In the genomic region with DNA sequence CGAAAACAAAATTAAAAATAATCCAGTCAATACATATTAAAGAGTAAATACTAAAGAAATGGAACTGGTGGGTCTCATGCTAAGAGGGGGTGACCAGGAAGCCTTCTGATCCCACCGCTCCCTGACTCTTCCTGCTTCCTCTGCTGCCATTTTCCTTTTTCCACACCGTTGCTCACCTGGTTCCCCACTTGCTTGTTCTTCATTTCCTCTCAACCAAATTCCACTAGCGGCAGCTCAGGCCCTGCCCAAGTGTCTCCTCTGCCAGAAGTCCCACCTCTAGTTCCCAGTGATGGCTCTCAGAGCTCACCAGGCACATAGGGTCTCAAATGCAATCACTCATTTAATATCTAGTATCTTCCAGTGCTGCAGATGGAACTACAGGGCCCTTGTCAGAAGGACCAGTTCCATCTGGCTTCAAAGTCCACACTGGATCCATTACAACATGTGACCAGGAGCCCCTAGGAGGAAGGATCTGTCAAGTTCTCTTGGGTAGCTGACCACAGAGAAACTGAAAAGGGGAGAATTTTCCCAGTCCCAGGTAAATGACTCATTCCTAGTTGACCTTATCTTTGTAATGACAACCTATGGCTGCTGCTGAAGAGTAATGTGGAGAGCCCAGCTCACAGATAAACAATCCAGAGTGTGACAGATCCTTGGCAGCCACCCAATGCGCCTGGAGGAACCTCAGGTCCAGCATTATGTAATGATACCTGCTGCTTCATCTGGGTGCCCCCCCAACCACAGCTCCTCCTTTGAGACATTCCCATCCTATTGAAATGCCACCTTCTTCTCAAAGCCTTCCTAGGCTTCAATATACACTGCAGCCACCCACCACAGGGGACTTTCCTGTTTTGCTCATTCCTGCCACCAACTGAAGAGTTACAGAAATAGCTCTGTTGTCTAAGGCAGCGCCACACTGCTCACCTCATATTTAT, we compare ENCODE assay signal across 2 cellular contexts.
TF ChIP-seq lines count a peak whose summit lies in the region.

No MANE protein-coding gene starts in this region.

TF ChIP-seq in HCT116, 20 proteins besides CTCF, POLR2A, EP300 and RAD21:
- TF ChIP-seq, protein P1, sequence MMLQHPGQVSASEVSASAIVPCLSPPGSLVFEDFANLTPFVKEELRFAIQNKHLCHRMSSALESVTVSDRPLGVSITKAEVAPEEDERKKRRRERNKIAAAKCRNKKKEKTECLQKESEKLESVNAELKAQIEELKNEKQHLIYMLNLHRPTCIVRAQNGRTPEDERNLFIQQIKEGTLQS (IDR thresholded peaks at IDR 0.05): no peak
- TF ChIP-seq, protein P2, sequence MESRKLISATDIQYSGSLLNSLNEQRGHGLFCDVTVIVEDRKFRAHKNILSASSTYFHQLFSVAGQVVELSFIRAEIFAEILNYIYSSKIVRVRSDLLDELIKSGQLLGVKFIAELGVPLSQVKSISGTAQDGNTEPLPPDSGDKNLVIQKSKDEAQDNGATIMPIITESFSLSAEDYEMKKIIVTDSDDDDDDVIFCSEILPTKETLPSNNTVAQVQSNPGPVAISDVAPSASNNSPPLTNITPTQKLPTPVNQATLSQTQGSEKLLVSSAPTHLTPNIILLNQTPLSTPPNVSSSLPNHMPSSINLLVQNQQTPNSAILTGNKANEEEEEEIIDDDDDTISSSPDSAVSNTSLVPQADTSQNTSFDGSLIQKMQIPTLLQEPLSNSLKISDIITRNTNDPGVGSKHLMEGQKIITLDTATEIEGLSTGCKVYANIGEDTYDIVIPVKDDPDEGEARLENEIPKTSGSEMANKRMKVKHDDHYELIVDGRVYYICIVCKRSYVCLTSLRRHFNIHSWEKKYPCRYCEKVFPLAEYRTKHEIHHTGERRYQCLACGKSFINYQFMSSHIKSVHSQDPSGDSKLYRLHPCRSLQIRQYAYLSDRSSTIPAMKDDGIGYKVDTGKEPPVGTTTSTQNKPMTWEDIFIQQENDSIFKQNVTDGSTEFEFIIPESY (IDR thresholded peaks at IDR 0.05; ENCODE audit: extremely low read depth, insufficient replicate concordance, low read length): no peak
- TF ChIP-seq POLR2AphosphoS5 (IDR thresholded peaks at IDR 0.05; ENCODE audit: low read depth, low read length) (no peak), CEBPB (IDR thresholded peaks at IDR 0.05; ENCODE audit: low read depth) (no peak), EZH2phosphoT487 (IDR thresholded peaks at IDR 0.05; ENCODE audit: borderline replicate concordance) (no peak), FOSL1 (IDR thresholded peaks at IDR 0.05; ENCODE audit: low read depth) (no peak), SRF (IDR thresholded peaks at IDR 0.05; ENCODE audit: low read depth) (no peak), EZH2 (IDR thresholded peaks at IDR 0.05) (no peak)

TF ChIP-seq in GM23338, 12 proteins besides CTCF, POLR2A, EP300 and RAD21:
- TF ChIP-seq ZNF331 (CRISPR knock-in tag; IDR thresholded peaks at IDR 0.05; ENCODE audit: low read depth): no peak
- no peak for TF ChIP-seq EZH2phosphoT487 (IDR thresholded peaks at IDR 0.05; ENCODE audit: unreplicated experiment)
- no peak for TF ChIP-seq ZNF114 (CRISPR knock-in tag; IDR thresholded peaks at IDR 0.05)
- TF ChIP-seq STAT1 (IDR thresholded peaks at IDR 0.05; ENCODE audit: unreplicated experiment): no peak
- TF ChIP-seq NANOG (IDR thresholded peaks at IDR 0.05; ENCODE audit: borderline replicate concordance): no peak
- TF ChIP-seq, protein P3, sequence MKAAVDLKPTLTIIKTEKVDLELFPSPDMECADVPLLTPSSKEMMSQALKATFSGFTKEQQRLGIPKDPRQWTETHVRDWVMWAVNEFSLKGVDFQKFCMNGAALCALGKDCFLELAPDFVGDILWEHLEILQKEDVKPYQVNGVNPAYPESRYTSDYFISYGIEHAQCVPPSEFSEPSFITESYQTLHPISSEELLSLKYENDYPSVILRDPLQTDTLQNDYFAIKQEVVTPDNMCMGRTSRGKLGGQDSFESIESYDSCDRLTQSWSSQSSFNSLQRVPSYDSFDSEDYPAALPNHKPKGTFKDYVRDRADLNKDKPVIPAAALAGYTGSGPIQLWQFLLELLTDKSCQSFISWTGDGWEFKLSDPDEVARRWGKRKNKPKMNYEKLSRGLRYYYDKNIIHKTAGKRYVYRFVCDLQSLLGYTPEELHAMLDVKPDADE (IDR thresholded peaks at IDR 0.05): no peak
- no peak for TF ChIP-seq CREB1 (CRISPR knock-in tag; IDR thresholded peaks at IDR 0.05; ENCODE audit: low read depth)
- TF ChIP-seq POLR2AphosphoS5 (IDR thresholded peaks at IDR 0.05; ENCODE audit: low read depth): no peak
- TF ChIP-seq, protein P4, sequence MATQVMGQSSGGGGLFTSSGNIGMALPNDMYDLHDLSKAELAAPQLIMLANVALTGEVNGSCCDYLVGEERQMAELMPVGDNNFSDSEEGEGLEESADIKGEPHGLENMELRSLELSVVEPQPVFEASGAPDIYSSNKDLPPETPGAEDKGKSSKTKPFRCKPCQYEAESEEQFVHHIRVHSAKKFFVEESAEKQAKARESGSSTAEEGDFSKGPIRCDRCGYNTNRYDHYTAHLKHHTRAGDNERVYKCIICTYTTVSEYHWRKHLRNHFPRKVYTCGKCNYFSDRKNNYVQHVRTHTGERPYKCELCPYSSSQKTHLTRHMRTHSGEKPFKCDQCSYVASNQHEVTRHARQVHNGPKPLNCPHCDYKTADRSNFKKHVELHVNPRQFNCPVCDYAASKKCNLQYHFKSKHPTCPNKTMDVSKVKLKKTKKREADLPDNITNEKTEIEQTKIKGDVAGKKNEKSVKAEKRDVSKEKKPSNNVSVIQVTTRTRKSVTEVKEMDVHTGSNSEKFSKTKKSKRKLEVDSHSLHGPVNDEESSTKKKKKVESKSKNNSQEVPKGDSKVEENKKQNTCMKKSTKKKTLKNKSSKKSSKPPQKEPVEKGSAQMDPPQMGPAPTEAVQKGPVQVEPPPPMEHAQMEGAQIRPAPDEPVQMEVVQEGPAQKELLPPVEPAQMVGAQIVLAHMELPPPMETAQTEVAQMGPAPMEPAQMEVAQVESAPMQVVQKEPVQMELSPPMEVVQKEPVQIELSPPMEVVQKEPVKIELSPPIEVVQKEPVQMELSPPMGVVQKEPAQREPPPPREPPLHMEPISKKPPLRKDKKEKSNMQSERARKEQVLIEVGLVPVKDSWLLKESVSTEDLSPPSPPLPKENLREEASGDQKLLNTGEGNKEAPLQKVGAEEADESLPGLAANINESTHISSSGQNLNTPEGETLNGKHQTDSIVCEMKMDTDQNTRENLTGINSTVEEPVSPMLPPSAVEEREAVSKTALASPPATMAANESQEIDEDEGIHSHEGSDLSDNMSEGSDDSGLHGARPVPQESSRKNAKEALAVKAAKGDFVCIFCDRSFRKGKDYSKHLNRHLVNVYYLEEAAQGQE (IDR thresholded peaks at IDR 0.05; ENCODE audit: unreplicated experiment): no peak
- TF ChIP-seq EZH2 (IDR thresholded peaks at IDR 0.05; ENCODE audit: low read depth, unreplicated experiment): no peak
- TF ChIP-seq, protein P5, sequence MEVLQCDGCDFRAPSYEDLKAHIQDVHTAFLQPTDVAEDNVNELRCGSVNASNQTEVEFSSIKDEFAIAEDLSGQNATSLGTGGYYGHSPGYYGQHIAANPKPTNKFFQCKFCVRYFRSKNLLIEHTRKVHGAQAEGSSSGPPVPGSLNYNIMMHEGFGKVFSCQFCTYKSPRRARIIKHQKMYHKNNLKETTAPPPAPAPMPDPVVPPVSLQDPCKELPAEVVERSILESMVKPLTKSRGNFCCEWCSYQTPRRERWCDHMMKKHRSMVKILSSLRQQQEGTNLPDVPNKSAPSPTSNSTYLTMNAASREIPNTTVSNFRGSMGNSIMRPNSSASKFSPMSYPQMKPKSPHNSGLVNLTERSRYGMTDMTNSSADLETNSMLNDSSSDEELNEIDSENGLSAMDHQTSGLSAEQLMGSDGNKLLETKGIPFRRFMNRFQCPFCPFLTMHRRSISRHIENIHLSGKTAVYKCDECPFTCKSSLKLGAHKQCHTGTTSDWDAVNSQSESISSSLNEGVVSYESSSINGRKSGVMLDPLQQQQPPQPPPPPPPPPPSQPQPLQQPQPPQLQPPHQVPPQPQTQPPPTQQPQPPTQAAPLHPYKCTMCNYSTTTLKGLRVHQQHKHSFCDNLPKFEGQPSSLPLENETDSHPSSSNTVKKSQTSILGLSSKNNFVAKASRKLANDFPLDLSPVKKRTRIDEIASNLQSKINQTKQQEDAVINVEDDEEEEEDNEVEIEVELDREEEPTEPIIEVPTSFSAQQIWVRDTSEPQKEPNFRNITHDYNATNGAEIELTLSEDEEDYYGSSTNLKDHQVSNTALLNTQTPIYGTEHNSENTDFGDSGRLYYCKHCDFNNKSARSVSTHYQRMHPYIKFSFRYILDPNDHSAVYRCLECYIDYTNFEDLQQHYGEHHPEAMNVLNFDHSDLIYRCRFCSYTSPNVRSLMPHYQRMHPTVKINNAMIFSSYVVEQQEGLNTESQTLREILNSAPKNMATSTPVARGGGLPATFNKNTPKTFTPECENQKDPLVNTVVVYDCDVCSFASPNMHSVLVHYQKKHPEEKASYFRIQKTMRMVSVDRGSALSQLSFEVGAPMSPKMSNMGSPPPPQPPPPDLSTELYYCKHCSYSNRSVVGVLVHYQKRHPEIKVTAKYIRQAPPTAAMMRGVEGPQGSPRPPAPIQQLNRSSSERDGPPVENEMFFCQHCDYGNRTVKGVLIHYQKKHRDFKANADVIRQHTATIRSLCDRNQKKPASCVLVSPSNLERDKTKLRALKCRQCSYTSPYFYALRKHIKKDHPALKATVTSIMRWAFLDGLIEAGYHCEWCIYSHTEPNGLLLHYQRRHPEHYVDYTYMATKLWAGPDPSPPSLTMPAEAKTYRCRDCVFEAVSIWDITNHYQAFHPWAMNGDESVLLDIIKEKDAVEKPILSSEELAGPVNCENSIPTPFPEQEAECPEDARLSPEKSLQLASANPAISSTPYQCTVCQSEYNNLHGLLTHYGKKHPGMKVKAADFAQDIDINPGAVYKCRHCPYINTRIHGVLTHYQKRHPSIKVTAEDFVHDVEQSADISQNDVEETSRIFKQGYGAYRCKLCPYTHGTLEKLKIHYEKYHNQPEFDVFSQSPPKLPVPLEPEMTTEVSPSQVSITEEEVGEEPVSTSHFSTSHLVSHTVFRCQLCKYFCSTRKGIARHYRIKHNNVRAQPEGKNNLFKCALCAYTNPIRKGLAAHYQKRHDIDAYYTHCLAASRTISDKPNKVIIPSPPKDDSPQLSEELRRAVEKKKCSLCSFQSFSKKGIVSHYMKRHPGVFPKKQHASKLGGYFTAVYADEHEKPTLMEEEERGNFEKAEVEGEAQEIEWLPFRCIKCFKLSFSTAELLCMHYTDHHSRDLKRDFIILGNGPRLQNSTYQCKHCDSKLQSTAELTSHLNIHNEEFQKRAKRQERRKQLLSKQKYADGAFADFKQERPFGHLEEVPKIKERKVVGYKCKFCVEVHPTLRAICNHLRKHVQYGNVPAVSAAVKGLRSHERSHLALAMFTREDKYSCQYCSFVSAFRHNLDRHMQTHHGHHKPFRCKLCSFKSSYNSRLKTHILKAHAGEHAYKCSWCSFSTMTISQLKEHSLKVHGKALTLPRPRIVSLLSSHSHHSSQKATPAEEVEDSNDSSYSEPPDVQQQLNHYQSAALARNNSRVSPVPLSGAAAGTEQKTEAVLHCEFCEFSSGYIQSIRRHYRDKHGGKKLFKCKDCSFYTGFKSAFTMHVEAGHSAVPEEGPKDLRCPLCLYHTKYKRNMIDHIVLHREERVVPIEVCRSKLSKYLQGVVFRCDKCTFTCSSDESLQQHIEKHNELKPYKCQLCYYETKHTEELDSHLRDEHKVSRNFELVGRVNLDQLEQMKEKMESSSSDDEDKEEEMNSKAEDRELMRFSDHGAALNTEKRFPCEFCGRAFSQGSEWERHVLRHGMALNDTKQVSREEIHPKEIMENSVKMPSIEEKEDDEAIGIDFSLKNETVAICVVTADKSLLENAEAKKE (CRISPR knock-in tag; IDR thresholded peaks at IDR 0.05): no peak
- TF ChIP-seq JUNB (IDR thresholded peaks at IDR 0.05; ENCODE audit: unreplicated experiment): no peak
